In genomic region chr9:35177520-35177919, GRCh38 we compare ENCODE assay signal across 22 cellular contexts.
"Had no signal": no experiment of that assay in that cellular context is flagged by ENCODE, and none has a peak within 500 bp of the region (broad histone marks: within the 10 kb centered on the region; RNA-seq: fewer than 3 reads in every experiment).

No MANE protein-coding gene starts in this region.

- H3K4me3 ChIP-seq: coronary artery, esophagus squamous epithelium, lung, neural progenitor cell, psoas muscle, sigmoid colon, spleen, testis, tibial artery, upper lobe of right lung, uterus had no signal

- H3K27me3 ChIP-seq: esophagus squamous epithelium, neural progenitor cell, sigmoid colon, spleen, testis, tibial artery, upper lobe of right lung, uterus had no signal

- H3K27ac ChIP-seq: coronary artery, esophagus squamous epithelium, neural progenitor cell, psoas muscle, sigmoid colon, spleen, testis, tibial artery, upper lobe of right lung, uterus had no signal

- H3K36me3 ChIP-seq: esophagus squamous epithelium, neural progenitor cell, sigmoid colon, spleen, tibial artery, upper lobe of right lung, uterus had no signal

- ATAC-seq: left lobe of liver; naive thymus-derived CD4-positive, alpha-beta T cell; psoas muscle; right cardiac atrium; stimulated activated memory B cell treated with anti-CD40 and anti-IgM and Interleukin-4, amounts not matched to agents 10 μg/mL and 1 μg/mL and 100 μg/mL, for 72 hours; stimulated activated naive CD8-positive, alpha-beta T cell treated with anti-CD3 and anti-CD28 coated beads, Interleukin-15, Interleukin-2, amounts not matched to agents 100 U/mL and 50 U/mL, for 24 hours; upper lobe of right lung had no signal

- DNase-seq: dermis blood vessel endothelial cell; effector memory CD4-positive, alpha-beta T cell; esophagus squamous epithelium; head of caudate nucleus; naive thymus-derived CD4-positive, alpha-beta T cell; posterior cingulate gyrus; psoas muscle; right cardiac atrium; sigmoid colon; spleen; stimulated activated CD4-positive, alpha-beta T cell treated with anti-CD3 and anti-CD28 coated beads, Interleukin-4, amount 100 ng/mL, for 4 hours; stimulated activated naive CD8-positive, alpha-beta T cell treated with anti-CD3 and anti-CD28 coated beads, Interleukin-15, Interleukin-2, amounts not matched to agents 100 U/mL and 50 U/mL, for 24 hours; substantia nigra; testis; tibial artery; upper lobe of right lung; uterus had no signal

- H3K9me3 ChIP-seq: esophagus squamous epithelium, psoas muscle, sigmoid colon, testis, tibial artery, upper lobe of right lung, uterus had no signal

- H3K4me1 ChIP-seq: neural progenitor cell, sigmoid colon, testis, upper lobe of right lung, uterus had no signal

- H3K9ac ChIP-seq: neural progenitor cell had no signal
